In the genomic region with DNA sequence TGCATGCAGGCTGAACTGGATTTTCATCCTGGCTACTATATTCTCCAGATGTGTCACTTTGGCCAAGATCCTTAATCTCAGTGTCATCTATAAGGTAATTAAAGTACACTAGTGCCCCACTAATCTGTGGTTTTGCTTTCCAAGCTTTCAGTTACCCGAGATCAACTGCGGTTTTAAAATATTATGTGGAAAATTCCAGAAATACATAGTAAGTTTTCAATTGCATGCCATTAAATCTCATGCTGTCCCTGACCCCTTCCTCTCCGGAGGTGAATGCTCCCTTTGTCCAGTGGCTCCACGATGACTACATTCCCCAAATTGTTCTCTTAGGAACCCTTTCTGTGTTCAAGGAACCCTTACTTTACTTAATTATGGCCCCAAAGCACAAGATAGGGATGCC, we compare ENCODE assay signal across 1 cellular context.
TF ChIP-seq lines count a peak whose summit lies in the region.

No MANE protein-coding gene starts in this region.

TF ChIP-seq in K562, 482 proteins besides CTCF, POLR2A, EP300 and RAD21:
- TF ChIP-seq, protein P1, sequence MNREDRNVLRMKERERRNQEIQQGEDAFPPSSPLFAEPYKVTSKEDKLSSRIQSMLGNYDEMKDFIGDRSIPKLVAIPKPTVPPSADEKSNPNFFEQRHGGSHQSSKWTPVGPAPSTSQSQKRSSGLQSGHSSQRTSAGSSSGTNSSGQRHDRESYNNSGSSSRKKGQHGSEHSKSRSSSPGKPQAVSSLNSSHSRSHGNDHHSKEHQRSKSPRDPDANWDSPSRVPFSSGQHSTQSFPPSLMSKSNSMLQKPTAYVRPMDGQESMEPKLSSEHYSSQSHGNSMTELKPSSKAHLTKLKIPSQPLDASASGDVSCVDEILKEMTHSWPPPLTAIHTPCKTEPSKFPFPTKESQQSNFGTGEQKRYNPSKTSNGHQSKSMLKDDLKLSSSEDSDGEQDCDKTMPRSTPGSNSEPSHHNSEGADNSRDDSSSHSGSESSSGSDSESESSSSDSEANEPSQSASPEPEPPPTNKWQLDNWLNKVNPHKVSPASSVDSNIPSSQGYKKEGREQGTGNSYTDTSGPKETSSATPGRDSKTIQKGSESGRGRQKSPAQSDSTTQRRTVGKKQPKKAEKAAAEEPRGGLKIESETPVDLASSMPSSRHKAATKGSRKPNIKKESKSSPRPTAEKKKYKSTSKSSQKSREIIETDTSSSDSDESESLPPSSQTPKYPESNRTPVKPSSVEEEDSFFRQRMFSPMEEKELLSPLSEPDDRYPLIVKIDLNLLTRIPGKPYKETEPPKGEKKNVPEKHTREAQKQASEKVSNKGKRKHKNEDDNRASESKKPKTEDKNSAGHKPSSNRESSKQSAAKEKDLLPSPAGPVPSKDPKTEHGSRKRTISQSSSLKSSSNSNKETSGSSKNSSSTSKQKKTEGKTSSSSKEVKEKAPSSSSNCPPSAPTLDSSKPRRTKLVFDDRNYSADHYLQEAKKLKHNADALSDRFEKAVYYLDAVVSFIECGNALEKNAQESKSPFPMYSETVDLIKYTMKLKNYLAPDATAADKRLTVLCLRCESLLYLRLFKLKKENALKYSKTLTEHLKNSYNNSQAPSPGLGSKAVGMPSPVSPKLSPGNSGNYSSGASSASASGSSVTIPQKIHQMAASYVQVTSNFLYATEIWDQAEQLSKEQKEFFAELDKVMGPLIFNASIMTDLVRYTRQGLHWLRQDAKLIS (CRISPR knock-in tag; IDR thresholded peaks at IDR 0.05), result no peak
- TF ChIP-seq MCM3 (IDR thresholded peaks at IDR 0.05) (no peak), RCOR1 (IDR thresholded peaks at IDR 0.05; ENCODE audit: borderline replicate concordance in 1 of 2, low read depth in 2 of 2, low read length in 2 of 2) (0 out of 4 replicates have a peak, but pooled peaks of 1 of the 2 experiments have one; percentile 30), TBP (optimal IDR thresholded peaks at IDR 0.05; ENCODE audit: low read depth, low read length) (no peak), SAFB2 (IDR thresholded peaks at IDR 0.05; ENCODE audit: borderline replicate concordance, low read depth, low read length, severe bottlenecking) (no peak), TSC22D4 (tag; IDR thresholded peaks at IDR 0.05) (no peak), ILK (tag; IDR thresholded peaks at IDR 0.05; ENCODE audit: borderline replicate concordance, low read depth) (no peak), RAD51 (IDR thresholded peaks at IDR 0.05; ENCODE audit: borderline replicate concordance, low read depth) (no peak), RBM34 (IDR thresholded peaks at IDR 0.05; ENCODE audit: borderline replicate concordance, insufficient read depth, low read length) (0 out of 2 replicates have a peak, but pooled peaks have one; percentile 14), ESRRA (IDR thresholded peaks at IDR 0.05; ENCODE audit: borderline replicate concordance, low read depth) (peak; percentile 58; the same call in 1 of the 2 replicates), RBM14 (IDR thresholded peaks at IDR 0.05; ENCODE audit: borderline replicate concordance, insufficient read depth, low read depth, low read length) (no peak), NCOA4 (IDR thresholded peaks at IDR 0.05; ENCODE audit: partially characterized antibody) (no peak), ZNF197 (CRISPR knock-in tag; IDR thresholded peaks at IDR 0.05; ENCODE audit: low read depth) (no peak), STAG1 (CRISPR knock-in tag; IDR thresholded peaks at IDR 0.05; ENCODE audit: borderline replicate concordance) (no peak), ZNF41 (CRISPR knock-in tag; conservative IDR thresholded peaks at IDR 0.05) (no peak)
- TF ChIP-seq, protein P2, sequence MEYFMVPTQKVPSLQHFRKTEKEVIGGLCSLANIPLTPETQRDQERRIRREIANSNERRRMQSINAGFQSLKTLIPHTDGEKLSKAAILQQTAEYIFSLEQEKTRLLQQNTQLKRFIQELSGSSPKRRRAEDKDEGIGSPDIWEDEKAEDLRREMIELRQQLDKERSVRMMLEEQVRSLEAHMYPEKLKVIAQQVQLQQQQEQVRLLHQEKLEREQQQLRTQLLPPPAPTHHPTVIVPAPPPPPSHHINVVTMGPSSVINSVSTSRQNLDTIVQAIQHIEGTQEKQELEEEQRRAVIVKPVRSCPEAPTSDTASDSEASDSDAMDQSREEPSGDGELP (CRISPR knock-in tag; IDR thresholded peaks at IDR 0.05; ENCODE audit: borderline replicate concordance), result no peak
- TF ChIP-seq, protein P3, sequence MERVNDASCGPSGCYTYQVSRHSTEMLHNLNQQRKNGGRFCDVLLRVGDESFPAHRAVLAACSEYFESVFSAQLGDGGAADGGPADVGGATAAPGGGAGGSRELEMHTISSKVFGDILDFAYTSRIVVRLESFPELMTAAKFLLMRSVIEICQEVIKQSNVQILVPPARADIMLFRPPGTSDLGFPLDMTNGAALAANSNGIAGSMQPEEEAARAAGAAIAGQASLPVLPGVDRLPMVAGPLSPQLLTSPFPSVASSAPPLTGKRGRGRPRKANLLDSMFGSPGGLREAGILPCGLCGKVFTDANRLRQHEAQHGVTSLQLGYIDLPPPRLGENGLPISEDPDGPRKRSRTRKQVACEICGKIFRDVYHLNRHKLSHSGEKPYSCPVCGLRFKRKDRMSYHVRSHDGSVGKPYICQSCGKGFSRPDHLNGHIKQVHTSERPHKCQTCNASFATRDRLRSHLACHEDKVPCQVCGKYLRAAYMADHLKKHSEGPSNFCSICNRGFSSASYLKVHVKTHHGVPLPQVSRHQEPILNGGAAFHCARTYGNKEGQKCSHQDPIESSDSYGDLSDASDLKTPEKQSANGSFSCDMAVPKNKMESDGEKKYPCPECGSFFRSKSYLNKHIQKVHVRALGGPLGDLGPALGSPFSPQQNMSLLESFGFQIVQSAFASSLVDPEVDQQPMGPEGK (CRISPR knock-in tag; IDR thresholded peaks at IDR 0.05; ENCODE audit: borderline replicate concordance), result no peak
